ENCODE assay signal across 16 cellular contexts in the genomic region with DNA sequence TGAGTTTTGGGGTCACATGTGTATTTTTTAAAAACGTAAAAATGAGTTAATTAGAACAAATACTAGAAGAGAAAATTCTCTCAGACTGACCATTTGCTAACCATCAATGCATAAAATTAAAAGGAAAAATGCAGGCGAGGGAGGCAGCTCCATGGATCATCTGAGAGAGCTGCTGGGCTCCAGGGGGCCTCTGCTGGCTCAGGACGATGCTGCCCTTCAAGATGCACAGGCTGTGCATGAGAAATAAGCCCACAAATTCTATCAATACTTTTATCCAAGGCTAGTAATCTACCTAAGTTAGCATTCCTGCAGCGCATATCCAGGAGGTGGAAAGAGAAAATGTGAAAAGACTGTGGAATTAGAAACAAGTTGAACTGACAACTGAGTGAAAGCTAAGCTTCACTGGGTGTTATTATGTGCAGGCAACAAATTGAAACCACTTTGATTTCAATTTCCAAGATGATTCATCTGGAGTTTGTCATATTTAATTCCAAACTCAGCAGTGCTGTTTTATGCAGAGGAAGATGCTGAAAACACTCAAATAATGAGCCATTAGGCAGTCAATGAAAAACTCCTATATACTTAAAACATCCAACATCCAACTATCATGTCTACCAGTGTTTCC.
"Had no signal": no experiment of that assay in that cellular context is flagged by ENCODE, and none has a peak within 500 bp of the region (broad histone marks: within the 10 kb centered on the region; RNA-seq: fewer than 3 reads in every experiment).

No MANE protein-coding gene starts in this region.

- H3K4me3 Mint-ChIP-seq: activated B cell treated with CpG ODN at 0.5 μM for 24 hours; activated CD4-positive, alpha-beta T cell treated with anti-CD3 and anti-CD28 coated beads, Interleukin-2, amount 10 ng/mL, durations not matched to agents 7 days and 5 days; brain had no signal

- H3K27ac Mint-ChIP-seq: activated B cell treated with CpG ODN at 0.5 μM for 24 hours, T-helper 17 cell had no signal

- H3K36me3 ChIP-seq: thyroid gland had no signal

- H3K27me3 ChIP-seq: gastrocnemius medialis, neutrophil, thyroid gland had no signal

- H3K9ac ChIP-seq: parathyroid adenoma had no signal

- H3K4me1 Mint-ChIP-seq: activated B cell treated with CpG ODN at 0.5 μM for 24 hours had no signal

- H3K27me3 Mint-ChIP-seq: activated B cell treated with CpG ODN at 0.5 μM for 24 hours; activated CD4-positive, alpha-beta T cell treated with anti-CD3 and anti-CD28 coated beads, Interleukin-2, amount 10 ng/mL, durations not matched to agents 7 days and 5 days; brain; T-helper 17 cell had no signal

- DNase-seq: activated B cell treated with CpG ODN at 0.5 μM for 24 hours; activated CD4-positive, alpha-beta T cell treated with anti-CD3 and anti-CD28 coated beads, Interleukin-2, amount 10 ng/mL, durations not matched to agents 7 days and 5 days; activated naive CD4-positive, alpha-beta T cell; central memory CD4-positive, alpha-beta T cell; cortex of kidney; effector CD4-positive, alpha-beta T cell; gastrocnemius medialis; islet precursor cell; stimulated activated CD4-positive, alpha-beta T cell treated with anti-CD3 and anti-CD28 coated beads, Interleukin-12 subunit alpha, Interleukin-12 subunit beta, amount 100 ng/mL, for 4 hours; stimulated activated CD4-positive, alpha-beta T cell treated with anti-CD3 and anti-CD28 coated beads, Interleukin-2, amount 100 ng/mL, for 24 hours; T-helper 17 cell; thyroid gland had no signal

- H3K79me2 ChIP-seq: parathyroid adenoma had no signal

- H3K9me3 ChIP-seq: gastrocnemius medialis, neutrophil, thyroid gland had no signal

- H3K27ac ChIP-seq: gastrocnemius medialis, neutrophil, parathyroid adenoma, thyroid gland had no signal

- H2AFZ ChIP-seq: parathyroid adenoma had no signal

- H3K9me3 Mint-ChIP-seq: activated B cell treated with CpG ODN at 0.5 μM for 24 hours had no signal

- H3K4me3 ChIP-seq: gastrocnemius medialis, thyroid gland had no signal

- H3K4me1 ChIP-seq: gastrocnemius medialis, parathyroid adenoma, thyroid gland had no signal

- ATAC-seq: gastrocnemius medialis, left lobe of liver, T-helper 17 cell had no signal
